8 cellular contexts compared by ENCODE assay signal in genomic region chr1:227934476-227935313, GRCh38. TPM values are rescaled to one million over a fixed set of nuclear protein-coding genes. Genes with fewer than 3 reads are reported as not detected.
DNase-seq lines count a peak whose midpoint lies in the region; ATAC-seq, FAIRE-seq and TF ChIP-seq lines count a peak whose summit lies in the region.

No MANE protein-coding gene starts in this region.

- TF ChIP-seq POLR2A in GM18505 (IDR thresholded peaks at IDR 0.05; ENCODE audit: borderline replicate concordance, extremely low read depth, insufficient read depth, insufficient read length), result no peak

- H3K27ac Mint-ChIP-seq in activated T-cell treated with anti-CD3 and anti-CD28 coated beads, Interleukin-2, amount 50 U/mL, for 72 hours, result peak overlapping the region; percentile 72

- intact Hi-C loops in left cardiac atrium (cut with DNase I), result no loop called here

- peak overlapping the region in 1 of 2 donors; percentile 1 for H3K4me3 Mint-ChIP-seq in activated T-cell treated with anti-CD3 and anti-CD28 coated beads, Interleukin-2, amount 50 U/mL, for 72 hours

- peaks cover 6% of the 10 kb centered on the region for H3K27me3 Mint-ChIP-seq in activated T-cell treated with anti-CD3 and anti-CD28 coated beads, Interleukin-2, amount 50 U/mL, for 72 hours (ENCODE audit: low read depth)

- peaks cover 10 to 12% of the 10 kb centered on the region in 2 donors for H3K9me3 Mint-ChIP-seq in activated T-cell treated with anti-CD3 and anti-CD28 coated beads, Interleukin-2, amount 50 U/mL, for 72 hours

- ATAC-seq in activated T-cell treated with anti-CD3 and anti-CD28 coated beads, Interleukin-2, amount 50 U/mL, for 72 hours (replicated peaks in 1 of 2), result peak; percentile 91 to 92
- peak; percentile 70 to 95 for ATAC-seq in left cardiac atrium
- ATAC-seq in GM18505 (IDR thresholded peaks at IDR 0.05; ENCODE audit: unreplicated experiment), result no peak

- H3K4me1 Mint-ChIP-seq in activated T-cell treated with anti-CD3 and anti-CD28 coated beads, Interleukin-2, amount 50 U/mL, for 72 hours (ENCODE audit: low read depth), result peaks cover 23% of the 10 kb centered on the region

- H3K36me3 Mint-ChIP-seq in activated T-cell treated with anti-CD3 and anti-CD28 coated beads, Interleukin-2, amount 50 U/mL, for 72 hours (ENCODE audit: insufficient read depth in 2 of 2), result peaks cover 8 to 16% of the 10 kb centered on the region in 2 donors

- FAIRE-seq in HTR-8/SVneo (lab: Jason Lieb, UNC), result peak; percentile 57

- DNase-seq in HTR-8/SVneo (ENCODE audit: insufficient read length, low spot score), result peak; percentile 51
- peak; percentile 64 to 80 for DNase-seq in activated T-cell treated with anti-CD3 and anti-CD28 coated beads, Interleukin-2, amount 50 U/mL, for 72 hours
- DNase-seq in left cardiac atrium, result no peak
- DNase-seq in stimulated activated CD4-positive, alpha-beta T cell treated with anti-CD3 and anti-CD28 coated beads, TNF-alpha, amount 100 ng/mL, for 24 hours (ENCODE audit: low read depth in 3 of 3), result peak; percentile 19 to 48 (median 44)
- no peak for DNase-seq in hypothalamus (lab: John Stamatoyannopoulos, UW)
- no peak for DNase-seq in NCI-H526 treated with DMSO at 0.1 percent for 48 hours (lab: John Stamatoyannopoulos, UW)
- DNase-seq in hippocampal formation (lab: John Stamatoyannopoulos, UW), result no peak

RNA-seq across cellular contexts. Expression of gene WNT9A, which starts 13.0 kb away (rescaled TPM):
- under 1 TPM in 1 of 2 donors, not detected in 1; 0.28 TPM for total RNA-seq in activated T-cell treated with anti-CD3 and anti-CD28 coated beads, Interleukin-2, amount 50 U/mL, for 72 hours
- 1 to 10 TPM in 1 of 2 donors, under 1 TPM in 1; 0.80 to 1.1 TPM for total RNA-seq in left cardiac atrium

Comparison
In these comparisons a context has a peak if more than half of its experiments do, and no peak if none do; other contexts are left out.
1. DNase-seq: peak in HTR-8/SVneo (single experiment), activated T-cell treated with anti-CD3 and anti-CD28 coated beads, Interleukin-2, amount 50 U/mL, for 72 hours (2 of 2) and stimulated activated CD4-positive, alpha-beta T cell treated with anti-CD3 and anti-CD28 coated beads, TNF-alpha, amount 100 ng/mL, for 24 hours (3 of 3); none in left cardiac atrium (single experiment), hypothalamus (0 of 51), NCI-H526 treated with DMSO at 0.1 percent for 48 hours (single experiment) and hippocampal formation (0 of 2).